ENCODE assay signal across 9 cellular contexts in genomic region chr11:33016654-33017053, GRCh38. TPM values are rescaled to one million over a fixed set of nuclear protein-coding genes. Genes with fewer than 3 reads are reported as not detected.
DNase-seq lines count a peak whose midpoint lies in the region; ATAC-seq, FAIRE-seq and TF ChIP-seq lines count a peak whose summit lies in the region.
"Had no signal": no experiment of that assay in that cellular context is flagged by ENCODE, and none has a peak within 500 bp of the region (broad histone marks: within the 10 kb centered on the region; RNA-seq: fewer than 3 reads in every experiment).

No MANE protein-coding gene starts in this region.

- peak overlapping the region; percentile 93 for H3K4me3 Mint-ChIP-seq in CD4-positive, alpha-beta T cell
- peak overlapping the region; percentile 82 for H3K4me3 Mint-ChIP-seq in osteocyte (ENCODE audit: unreplicated experiment)

- H3K79me2 ChIP-seq in PC-9 (ENCODE audit: low read depth) (no peaks in the 10 kb centered on the region), endothelial cell of umbilical vein (ENCODE audit: control insufficient read depth, insufficient read depth, low read length) (no peaks in the 10 kb centered on the region)

- H2AFZ ChIP-seq in PC-9: no peak overlapping the region
- no peak overlapping the region for H2AFZ ChIP-seq in endothelial cell of umbilical vein (ENCODE audit: low read depth, low read length)

- no peaks in the 10 kb centered on the region for H4K20me1 ChIP-seq in PC-9 (ENCODE audit: insufficient read depth)
- H4K20me1 ChIP-seq in endothelial cell of umbilical vein (replicated peaks; ENCODE audit: control insufficient read depth, extremely low read depth, insufficient read depth, low read length): no peaks in the 10 kb centered on the region

- peak overlapping the region; percentile 73 for H3K27ac Mint-ChIP-seq in CD4-positive, alpha-beta T cell
- H3K27ac Mint-ChIP-seq in osteocyte (ENCODE audit: unreplicated experiment): peak overlapping the region; percentile 48
- H3K27ac Mint-ChIP-seq: memory B cell had no signal

- peaks cover 11% of the 10 kb centered on the region; the same call in 1 of the 2 replicates for H3F3A ChIP-seq in PC-9 (ENCODE audit: insufficient read depth, low read depth)

- intact Hi-C loops in CD4-positive, alpha-beta T cell (cut with DNase I, micrococcal nuclease): loop anchor here (2.0 to 10.0 kb wide), 2 partner anchors 20 to 122 kb away; partner anchors contain the start of gene QSER1 (in 1 of the 2)
- intact Hi-C loops in PC-9 (cut with micrococcal nuclease; ENCODE audit: unreplicated experiment): no loop called here
- intact Hi-C loops in endothelial cell of umbilical vein (cut with micrococcal nuclease): no loop called here

- DNase-seq in CD4-positive, alpha-beta T cell: no peak
- DNase-seq in PC-9 (no peak), endothelial cell of umbilical vein (ENCODE audit: low read depth, low spot score) (no peak), osteocyte (ENCODE audit: extremely low spot score, unreplicated experiment) (no peak), DMS153 treated with DMSO at 0.1 percent for 48 hours (lab: John Stamatoyannopoulos, UW; ENCODE audit: unreplicated experiment) (no peak), NCI-H82 (lab: John Stamatoyannopoulos, UW) (no peak)
- DNase-seq in activated CD4-positive, CD25-positive, alpha-beta regulatory T cell treated with anti-CD3 and anti-CD28 coated beads, Interleukin-2, amount 50 U/mL, for 72 hours: no peak

- TF ChIP-seq CTCF in CD4-positive, alpha-beta T cell (IDR thresholded peaks at IDR 0.05): peak; percentile 2
- no peak for TF ChIP-seq CTCF in PC-9 (conservative IDR thresholded peaks at IDR 0.05)
- no peak for TF ChIP-seq CTCF in endothelial cell of umbilical vein (IDR thresholded peaks at IDR 0.05; ENCODE audit: extremely low read depth in 1 of 2, insufficient read depth in 1 of 2, low read depth in 1 of 2, low read length in 2 of 2)
- TF ChIP-seq CTCF in osteocyte (IDR thresholded peaks at IDR 0.05): no peak

- no peak for TF ChIP-seq POLR2A in endothelial cell of umbilical vein (IDR thresholded peaks at IDR 0.05; ENCODE audit: low read depth, low read length)

- BruUV-seq in PC-9 (replicated peaks; lab: Mats Ljungman, UMichigan): no TSS peak
- BruUV-seq in endothelial cell of umbilical vein (replicated peaks; lab: Mats Ljungman, UMichigan): no TSS peak

- peak; percentile 12 for FAIRE-seq in endothelial cell of umbilical vein (lab: Jason Lieb, UNC)

- H3K4me1 ChIP-seq in PC-9 (replicated peaks; ENCODE audit: insufficient read depth): peaks cover 6% of the 10 kb centered on the region
- peaks cover 5% of the 10 kb centered on the region for H3K4me1 ChIP-seq in endothelial cell of umbilical vein (ENCODE audit: control insufficient read depth, extremely low read depth, insufficient read depth, low read length)

- 0 out of 2 replicates have a peak, but pooled peaks cover 3% of the 10 kb centered on the region for H3K9me2 ChIP-seq in PC-9 (ENCODE audit: insufficient read depth)

- H3K27me3 Mint-ChIP-seq in CD4-positive, alpha-beta T cell: peaks cover 10% of the 10 kb centered on the region
- no peaks in the 10 kb centered on the region for H3K27me3 Mint-ChIP-seq in osteocyte (ENCODE audit: unreplicated experiment)

- dilution Hi-C loops in endothelial cell of umbilical vein (cut with MboI; ENCODE audit: extremely low pct_ligation_motif_present, low sequenced_read_pairs): no loop called here

- no peaks in the 10 kb centered on the region for H3K9me3 Mint-ChIP-seq in CD4-positive, alpha-beta T cell
- no peaks in the 10 kb centered on the region for H3K9me3 Mint-ChIP-seq in osteocyte (ENCODE audit: unreplicated experiment)
- H3K9me3 Mint-ChIP-seq: memory B cell had no signal

- no peaks in the 10 kb centered on the region for H3K9me1 ChIP-seq in endothelial cell of umbilical vein (replicated peaks; ENCODE audit: control insufficient read depth, extremely low read depth, insufficient read depth, low read length)

- peaks cover 52% of the 10 kb centered on the region for H3K4me1 Mint-ChIP-seq in CD4-positive, alpha-beta T cell (ENCODE audit: low read depth)
- peaks cover 15% of the 10 kb centered on the region for H3K4me1 Mint-ChIP-seq in osteocyte (ENCODE audit: unreplicated experiment)
- H3K4me1 Mint-ChIP-seq: memory B cell had no signal

- H3K27ac ChIP-seq in CD4-positive, alpha-beta T cell (ENCODE audit: low read depth, low read length): no peak overlapping the region
- H3K27ac ChIP-seq in PC-9 (no peak overlapping the region), endothelial cell of umbilical vein (ENCODE audit: insufficient read depth, low read depth, low read length) (no peak overlapping the region)

- H3K4me2 ChIP-seq in PC-9 (peak overlapping the region; percentile 64), endothelial cell of umbilical vein (ENCODE audit: insufficient read depth, low read length) (peak overlapping the region; percentile 54)

- no peaks in the 10 kb centered on the region for H3K9me3 ChIP-seq in CD4-positive, alpha-beta T cell (ENCODE audit: control insufficient read depth, low read length)
- H3K9me3 ChIP-seq in PC-9 (ENCODE audit: insufficient read depth, low read depth): no peaks in the 10 kb centered on the region
- no peaks in the 10 kb centered on the region for H3K9me3 ChIP-seq in endothelial cell of umbilical vein (replicated peaks; ENCODE audit: control insufficient read depth, insufficient read depth, low read length)

- no peak overlapping the region for H3K9ac ChIP-seq in endothelial cell of umbilical vein (replicated peaks; ENCODE audit: extremely low read depth, insufficient read depth, low read length)

- H3K36me3 ChIP-seq in PC-9 (ENCODE audit: low read depth) (no peaks in the 10 kb centered on the region), endothelial cell of umbilical vein (ENCODE audit: control insufficient read depth in 2 of 2, extremely low read depth in 1 of 2, insufficient read depth in 2 of 2, low read length in 2 of 2) (no peaks in the 10 kb centered on the region)

- CTCF ChIA-PET in CD4-positive, alpha-beta T cell (lab: Charles Lee): no interaction called here
- CTCF ChIA-PET in PC-9 (lab: Charles Lee): no interaction called here
- CTCF ChIA-PET in endothelial cell of umbilical vein (lab: Charles Lee): interaction anchor here (1.2 to 1.4 kb wide), 2 partner anchors 16 to 61 kb away, joined by 3 to 5 read pairs; no protein-coding TSS in a partner anchor

- no peak for ATAC-seq in CD4-positive, alpha-beta T cell (ENCODE audit: poor library complexity)
- no peak for ATAC-seq in esophagus mucosa

- peaks cover 12% of the 10 kb centered on the region for H3K27me3 ChIP-seq in CD4-positive, alpha-beta T cell (ENCODE audit: control insufficient read depth, insufficient read depth, low read length)
- H3K27me3 ChIP-seq in PC-9 (ENCODE audit: insufficient read depth, low read depth) (peaks cover 4% of the 10 kb centered on the region; the same call in 1 of the 2 replicates), endothelial cell of umbilical vein (ENCODE audit: control insufficient read depth in 2 of 2, insufficient read depth in 2 of 2, low read length in 2 of 2) (peaks cover 20 to 37% of the 10 kb centered on the region in 2 experiments)

- POLR2A ChIA-PET in CD4-positive, alpha-beta T cell (lab: Charles Lee): interaction anchor here (0.8 to 2.1 kb wide), 10 partner anchors 10 to 284 kb away, joined by 3 to 34 read pairs (median 4); partner anchors contain the start of genes QSER1 and TCP11L1
- POLR2A ChIA-PET in PC-9 (lab: Charles Lee; ENCODE audit: unreplicated experiment) (interaction anchor here (0.6 kb wide), 1 partner anchor 23 kb away, joined by 3 read pairs; the partner anchor contains the start of gene TCP11L1), endothelial cell of umbilical vein (lab: Charles Lee) (no interaction called here)

- H3K4me3 ChIP-seq in PC-9: no peak overlapping the region
- no peak overlapping the region for H3K4me3 ChIP-seq in endothelial cell of umbilical vein (replicated peaks in 1 of 3; ENCODE audit: insufficient read depth in 1 of 3, low read depth in 1 of 3, low read length in 3 of 3)

- no peaks in the 10 kb centered on the region for H3K36me3 Mint-ChIP-seq in CD4-positive, alpha-beta T cell (ENCODE audit: low read depth)
- no peaks in the 10 kb centered on the region for H3K36me3 Mint-ChIP-seq in osteocyte (ENCODE audit: unreplicated experiment)
- H3K36me3 Mint-ChIP-seq: memory B cell had no signal

TF ChIP-seq in endothelial cell of umbilical vein, 7 proteins besides CTCF, POLR2A, EP300 and RAD21:
- no peak for TF ChIP-seq JUN (IDR thresholded peaks at IDR 0.05; ENCODE audit: borderline replicate concordance, insufficient read depth, insufficient read length, low read depth)
- no peak for TF ChIP-seq MAX (IDR thresholded peaks at IDR 0.05; ENCODE audit: insufficient read depth, insufficient read length)

RNA-seq across cellular contexts. Expression of gene DEPDC7, which starts 1.0 kb away (rescaled TPM):
- total RNA-seq in CD4-positive, alpha-beta T cell: 1 to 10 TPM; 2.9 to 3.1 TPM
- total RNA-seq in PC-9 (2021) (0.68 and 1.2 TPM in 2 replicates), endothelial cell of umbilical vein (0.18 TPM in 1 of 2 replicates, not detected in the other), osteocyte (2.9 and 3.7 TPM in 2 replicates), esophagus mucosa (5.6 TPM)
- 0.05 and 0.08 TPM in 2 replicates for polyA plus RNA-seq in endothelial cell of umbilical vein
- polyA plus RNA-seq in endothelial cell of umbilical vein (2011; cell fraction: cytosol; rRNA removed): 0.24 and 0.26 TPM in 2 replicates
- 0.35 and 0.57 TPM in 2 replicates for polyA plus RNA-seq in endothelial cell of umbilical vein (2011; cell fraction: nucleus; rRNA removed)
- 0.60 TPM in 2 replicates for polyA plus RNA-seq in endothelial cell of umbilical vein (2012)
- polyA minus RNA-seq in endothelial cell of umbilical vein: not detected in 2 replicates
- polyA minus RNA-seq in endothelial cell of umbilical vein (2011; cell fraction: cytosol; rRNA and poly(A)+ RNA removed): 10.2 TPM
- 0.24 and 0.53 TPM in 2 replicates for polyA minus RNA-seq in endothelial cell of umbilical vein (2011; cell fraction: nucleus; rRNA and poly(A)+ RNA removed)

RNA-seq across cellular contexts. Expression of gene TCP11L1, which starts 22.7 kb away (rescaled TPM):
- total RNA-seq in CD4-positive, alpha-beta T cell: 10 to 100 TPM in 1 of 2 experiments, 1 to 10 TPM in 1; 9.8 to 11.9 TPM
- total RNA-seq in PC-9 (2021) (8.1 and 10.3 TPM in 2 replicates), endothelial cell of umbilical vein (18.1 and 20.0 TPM in 2 replicates), osteocyte (24.2 and 26.2 TPM in 2 replicates), esophagus mucosa (7.6 TPM)
- 11.0 and 12.1 TPM in 2 replicates for polyA plus RNA-seq in endothelial cell of umbilical vein
- polyA plus RNA-seq in endothelial cell of umbilical vein (2011; cell fraction: cytosol; rRNA removed): 10.6 and 11.0 TPM in 2 replicates
- 13.0 and 13.8 TPM in 2 replicates for polyA plus RNA-seq in endothelial cell of umbilical vein (2011; cell fraction: nucleus; rRNA removed)
- polyA plus RNA-seq in endothelial cell of umbilical vein (2012): 11.7 and 12.6 TPM in 2 replicates
- polyA minus RNA-seq in endothelial cell of umbilical vein: 31.8 and 34.5 TPM in 2 replicates
- 17.4 TPM for polyA minus RNA-seq in endothelial cell of umbilical vein (2011; cell fraction: cytosol; rRNA and poly(A)+ RNA removed)
- 12.8 and 19.6 TPM in 2 replicates for polyA minus RNA-seq in endothelial cell of umbilical vein (2011; cell fraction: nucleus; rRNA and poly(A)+ RNA removed)

Comparison
In these comparisons a context has a peak if more than half of its experiments do, and no peak if none do; other contexts are left out.
1. intact Hi-C loops: an anchor here in CD4-positive, alpha-beta T cell (2.0 to 10.0 kb wide); none called in PC-9 and endothelial cell of umbilical vein.